ENCODE assay signal across 2 cellular contexts in genomic region chr19:4527377-4527776, GRCh38.
TF ChIP-seq lines count a peak whose summit lies in the region.

No MANE protein-coding gene starts in this region.

TF ChIP-seq in HEK293T, 16 proteins besides CTCF, POLR2A, EP300 and RAD21:
- TF ChIP-seq ZNF384 (IDR thresholded peaks at IDR 0.05) = peak; percentile 61; the same call in 1 of the 2 replicates

TF ChIP-seq in K562, 482 proteins besides CTCF, POLR2A, EP300 and RAD21:
- 0 out of 2 replicates have a peak, but pooled peaks have one; percentile 58 for TF ChIP-seq ZNF384 (IDR thresholded peaks at IDR 0.05; ENCODE audit: low read depth, low read length)
